Comparison of ENCODE assay signal across 9 cellular contexts in the genomic region with DNA sequence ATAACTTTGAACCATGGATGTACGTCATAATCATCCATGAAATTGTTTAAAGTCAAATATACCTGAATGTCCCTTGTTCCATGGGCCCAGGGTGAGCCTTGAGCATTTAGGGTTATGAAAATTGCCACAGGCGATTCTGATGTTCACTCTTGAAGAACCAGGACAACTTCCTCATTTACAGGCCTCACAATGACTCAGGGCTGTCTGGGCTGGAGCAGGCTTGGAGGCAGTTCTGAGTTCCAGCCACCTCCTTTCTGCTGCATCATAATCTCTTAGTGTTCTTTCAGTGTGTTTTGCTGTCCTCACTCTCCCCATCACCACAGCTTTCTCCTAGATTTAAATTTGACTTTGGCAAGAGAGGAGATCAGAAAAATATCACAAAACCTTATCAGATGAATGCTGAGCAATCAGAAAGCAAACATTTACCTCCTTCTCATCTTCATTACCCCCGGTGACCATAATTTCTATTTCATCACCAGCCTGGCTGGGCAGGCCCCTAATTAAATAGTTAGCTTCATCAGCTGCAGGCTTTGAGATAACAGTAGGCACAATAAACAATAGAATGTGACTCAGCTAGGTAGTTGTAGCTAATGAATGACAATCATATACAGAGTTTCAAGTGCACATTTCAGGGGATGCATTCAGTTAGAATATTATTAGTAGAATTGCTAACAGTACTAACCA.
A peak's percentile ranks its signal among the peaks of the same experiment; 100 is the strongest.
DNase-seq lines count a peak whose midpoint lies in the region; ATAC-seq and TF ChIP-seq lines count a peak whose summit lies in the region.
"Had no signal": no experiment of that assay in that cellular context is flagged by ENCODE, and none has a peak within 500 bp of the region (broad histone marks: within the 10 kb centered on the region; RNA-seq: fewer than 3 reads in every experiment).

No MANE protein-coding gene starts in this region.

- H3K79me1 ChIP-seq in mesendoderm (ENCODE audit: low read length): no peaks in the 10 kb centered on the region

- H3K9me3 Mint-ChIP-seq in type B pancreatic cell: no peaks in the 10 kb centered on the region

- no peaks in the 10 kb centered on the region for H3K79me2 ChIP-seq in mesendoderm (ENCODE audit: control insufficient read depth, insufficient read depth, low read length)

- no peak overlapping the region for H3K4me3 Mint-ChIP-seq in type B pancreatic cell

- H3K9ac ChIP-seq in mesendoderm (ENCODE audit: low read length): no peak overlapping the region

- H3K4me1 ChIP-seq in mesendoderm (ENCODE audit: control insufficient read depth, low read depth, low read length): no peaks in the 10 kb centered on the region

- WGBS in mesendoderm (ENCODE audit: extremely low coverage, insufficient coverage, low lambda C conversion rate): no CpG with 5 or more reads among the region's 3 CpGs

- H2AK5ac ChIP-seq in mesendoderm (ENCODE audit: low read length): no peak overlapping the region

- TF ChIP-seq CTCF in type B pancreatic cell (conservative IDR thresholded peaks at IDR 0.05): no peak

- H3K4me3 ChIP-seq in mesendoderm (ENCODE audit: low read length): no peak overlapping the region

- H3K23ac ChIP-seq in mesendoderm (ENCODE audit: low read length): no peak overlapping the region

- no peak overlapping the region for H3K4ac ChIP-seq in mesendoderm (ENCODE audit: low read depth, low read length)

- H3K27ac Mint-ChIP-seq in type B pancreatic cell: no peak overlapping the region

- H3K27me3 Mint-ChIP-seq in type B pancreatic cell: no peaks in the 10 kb centered on the region

- H2BK15ac ChIP-seq in mesendoderm (replicated peaks; ENCODE audit: low read depth): no peak overlapping the region

- H3K36me3 Mint-ChIP-seq in type B pancreatic cell: no peaks in the 10 kb centered on the region

- no peak overlapping the region for H4K5ac ChIP-seq in mesendoderm (ENCODE audit: low read length)

- H4K8ac ChIP-seq in mesendoderm (ENCODE audit: low read depth, low read length): no peak overlapping the region

- no peak overlapping the region for H3K4me2 ChIP-seq in mesendoderm (ENCODE audit: low read length)

- no peak overlapping the region for H2BK120ac ChIP-seq in mesendoderm (ENCODE audit: low read depth, low read length)

- ATAC-seq in GM18907 (IDR thresholded peaks at IDR 0.05; ENCODE audit: unreplicated experiment) (peak; percentile 90), HG02610 (IDR thresholded peaks at IDR 0.05; ENCODE audit: unreplicated experiment) (peak; percentile 92)

- no peaks in the 10 kb centered on the region for H3K27me3 ChIP-seq in mesendoderm (ENCODE audit: insufficient read depth, low read length, poor library complexity)

- H3K18ac ChIP-seq in mesendoderm (ENCODE audit: low read length): no peak overlapping the region

- H3K36me3 ChIP-seq in mesendoderm (ENCODE audit: control insufficient read depth, insufficient read depth, low read length): no peaks in the 10 kb centered on the region

- DNase-seq in HuH-7 (ENCODE audit: low spot score): peak; percentile 17
- DNase-seq in mesendoderm: peak; percentile 8
- DNase-seq in NCI-H146 (lab: John Stamatoyannopoulos, UW): no peak
- DNase-seq in NCI-H69 (lab: John Stamatoyannopoulos, UW): no peak
- DNase-seq in stimulated activated CD4-positive, alpha-beta T cell treated with anti-CD3 and anti-CD28 coated beads, Interleukin-12 subunit alpha, Interleukin-12 subunit beta, amount 100 ng/mL, for 4 hours: no peak
- DNase-seq in type B pancreatic cell (ENCODE audit: extremely low spot score, unreplicated experiment): no peak
- DNase-seq: effector CD4-positive, alpha-beta T cell had no signal

- no peaks in the 10 kb centered on the region for H3K4me1 Mint-ChIP-seq in type B pancreatic cell (ENCODE audit: unreplicated experiment)

- H3K56ac ChIP-seq in mesendoderm (ENCODE audit: low read length): no peak overlapping the region

- no peak overlapping the region for H3K27ac ChIP-seq in mesendoderm (ENCODE audit: low read depth, low read length)

- H2BK5ac ChIP-seq in mesendoderm (ENCODE audit: low read length): no peak overlapping the region

Comparison
In these comparisons a context has a peak if more than half of its experiments do, and no peak if none do; other contexts are left out.
1. DNase-seq: peak in HuH-7 (single experiment) and mesendoderm (single experiment); none in NCI-H146 (single experiment), NCI-H69 (single experiment), stimulated activated CD4-positive, alpha-beta T cell treated with anti-CD3 and anti-CD28 coated beads, Interleukin-12 subunit alpha, Interleukin-12 subunit beta, amount 100 ng/mL, for 4 hours (single experiment) and type B pancreatic cell (single experiment).